ENCODE assay signal across 1 cellular context in the genomic region with DNA sequence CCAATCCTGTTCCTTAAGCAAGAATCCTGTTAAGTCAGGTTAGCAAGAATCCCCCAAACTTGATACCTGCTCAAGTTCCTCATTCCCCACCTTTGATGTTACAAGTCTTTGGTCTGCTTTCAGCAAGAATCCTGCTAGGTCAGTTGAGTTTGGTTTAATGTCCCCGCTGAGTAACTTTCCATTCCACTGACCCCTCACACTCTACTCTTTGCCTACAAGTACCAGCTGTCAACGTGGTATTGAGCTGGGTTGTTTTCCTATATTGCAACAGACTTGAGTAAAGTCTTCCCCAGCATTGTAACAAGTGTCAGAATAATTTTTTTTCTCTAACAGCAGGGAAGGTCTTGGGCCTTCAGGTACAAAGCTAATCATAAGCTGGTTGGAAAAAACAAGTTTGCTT.
A peak's percentile ranks its signal among the peaks of the same experiment; 100 is the strongest.
TF ChIP-seq lines count a peak whose summit lies in the region.

No MANE protein-coding gene starts in this region.

TF ChIP-seq in HepG2, 621 proteins besides CTCF, POLR2A, EP300 and RAD21 (continued from another document and continues in another):
- TF ChIP-seq, protein P1, sequence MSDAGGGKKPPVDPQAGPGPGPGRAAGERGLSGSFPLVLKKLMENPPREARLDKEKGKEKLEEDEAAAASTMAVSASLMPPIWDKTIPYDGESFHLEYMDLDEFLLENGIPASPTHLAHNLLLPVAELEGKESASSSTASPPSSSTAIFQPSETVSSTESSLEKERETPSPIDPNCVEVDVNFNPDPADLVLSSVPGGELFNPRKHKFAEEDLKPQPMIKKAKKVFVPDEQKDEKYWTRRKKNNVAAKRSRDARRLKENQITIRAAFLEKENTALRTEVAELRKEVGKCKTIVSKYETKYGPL (CRISPR knock-in tag; IDR thresholded peaks at IDR 0.05) = no peak
- TF ChIP-seq PLRG1 (conservative IDR thresholded peaks at IDR 0.05) (no peak), SALL2 (CRISPR knock-in tag; IDR thresholded peaks at IDR 0.05) (no peak), FOXA1 (IDR thresholded peaks at IDR 0.05) (no peak), FOXA1 (CRISPR knock-in tag; IDR thresholded peaks at IDR 0.05) (peak; percentile 57; the same call in 1 of the 2 replicates), GATAD2A (CRISPR knock-in tag; IDR thresholded peaks at IDR 0.05) (peak; percentile 73), NFRKB (IDR thresholded peaks at IDR 0.05) (no peak), CEBPB (IDR thresholded peaks at IDR 0.05; ENCODE audit: borderline replicate concordance, low read depth, low read length) (peak; percentile 86), FOXK2 (IDR thresholded peaks at IDR 0.05) (0 out of 2 replicates have a peak, but pooled peaks have one; percentile 25), ZNF619 (CRISPR knock-in tag; IDR thresholded peaks at IDR 0.05) (no peak), NFIC (IDR thresholded peaks at IDR 0.05; ENCODE audit: low read length) (peak; percentile 57; the same call in 1 of the 2 replicates), ZSCAN31 (CRISPR knock-in tag; IDR thresholded peaks at IDR 0.05; ENCODE audit: low read depth) (no peak), ZNF567 (CRISPR knock-in tag; IDR thresholded peaks at IDR 0.05; ENCODE audit: borderline replicate concordance) (no peak), ZNF644 (CRISPR knock-in tag; IDR thresholded peaks at IDR 0.05; ENCODE audit: low read depth) (0 out of 2 replicates have a peak, but pooled peaks have one; percentile 47), PHF5A (CRISPR knock-in tag; IDR thresholded peaks at IDR 0.05; ENCODE audit: low read depth, unreplicated experiment) (no peak), HNF4G (IDR thresholded peaks at IDR 0.05; ENCODE audit: borderline replicate concordance, low read depth, low read length) (peak; percentile 29; the same call in 1 of the 2 replicates), HNF4G (CRISPR knock-in tag; IDR thresholded peaks at IDR 0.05; ENCODE audit: borderline replicate concordance, low read depth) (no peak), HOXA7 (CRISPR knock-in tag; IDR thresholded peaks at IDR 0.05) (no peak), MTA1 (CRISPR knock-in tag; IDR thresholded peaks at IDR 0.05; ENCODE audit: borderline replicate concordance) (no peak), TEAD3 (CRISPR knock-in tag; optimal IDR thresholded peaks at IDR 0.05; ENCODE audit: borderline replicate concordance) (peak; percentile 42), POLR2AphosphoS5 (IDR thresholded peaks at IDR 0.05; ENCODE audit: low read depth, low read length) (no peak), SCMH1 (CRISPR knock-in tag; IDR thresholded peaks at IDR 0.05; ENCODE audit: borderline replicate concordance) (no peak), TCF7 (IDR thresholded peaks at IDR 0.05; ENCODE audit: low read depth) (peak; percentile 30; the same call in 1 of the 2 replicates), FOXP1 (IDR thresholded peaks at IDR 0.05) (no peak), FOXP1 (CRISPR knock-in tag; IDR thresholded peaks at IDR 0.05) (peak; percentile 28; the same call in 1 of the 2 replicates), TGIF2 (CRISPR knock-in tag; IDR thresholded peaks at IDR 0.05) (peak; percentile 85; the same call in 1 of the 2 replicates), BHLHE40 (IDR thresholded peaks at IDR 0.05; ENCODE audit: low read length) (no peak), ZNF12 (CRISPR knock-in tag; IDR thresholded peaks at IDR 0.05) (peak; percentile 29; the same call in 1 of the 2 replicates), TOPORS (CRISPR knock-in tag; IDR thresholded peaks at IDR 0.05) (no peak), PAF1 (CRISPR knock-in tag; IDR thresholded peaks at IDR 0.05) (no peak), NFIB (CRISPR knock-in tag; IDR thresholded peaks at IDR 0.05; ENCODE audit: borderline replicate concordance) (no peak), DPF2 (CRISPR knock-in tag; IDR thresholded peaks at IDR 0.05; ENCODE audit: borderline replicate concordance, low read depth) (0 out of 2 replicates have a peak, but pooled peaks have one; percentile 18), BRCA1 (CRISPR knock-in tag; IDR thresholded peaks at IDR 0.05) (no peak), CREB1 (IDR thresholded peaks at IDR 0.05) (no peak), CREB1 (CRISPR knock-in tag; IDR thresholded peaks at IDR 0.05) (peak; percentile 59)
- TF ChIP-seq, protein P2, sequence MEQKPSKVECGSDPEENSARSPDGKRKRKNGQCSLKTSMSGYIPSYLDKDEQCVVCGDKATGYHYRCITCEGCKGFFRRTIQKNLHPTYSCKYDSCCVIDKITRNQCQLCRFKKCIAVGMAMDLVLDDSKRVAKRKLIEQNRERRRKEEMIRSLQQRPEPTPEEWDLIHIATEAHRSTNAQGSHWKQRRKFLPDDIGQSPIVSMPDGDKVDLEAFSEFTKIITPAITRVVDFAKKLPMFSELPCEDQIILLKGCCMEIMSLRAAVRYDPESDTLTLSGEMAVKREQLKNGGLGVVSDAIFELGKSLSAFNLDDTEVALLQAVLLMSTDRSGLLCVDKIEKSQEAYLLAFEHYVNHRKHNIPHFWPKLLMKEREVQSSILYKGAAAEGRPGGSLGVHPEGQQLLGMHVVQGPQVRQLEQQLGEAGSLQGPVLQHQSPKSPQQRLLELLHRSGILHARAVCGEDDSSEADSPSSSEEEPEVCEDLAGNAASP (CRISPR knock-in tag; IDR thresholded peaks at IDR 0.05; ENCODE audit: borderline replicate concordance) = peak; percentile 49; the same call in 1 of the 2 replicates
- TF ChIP-seq, protein P3, sequence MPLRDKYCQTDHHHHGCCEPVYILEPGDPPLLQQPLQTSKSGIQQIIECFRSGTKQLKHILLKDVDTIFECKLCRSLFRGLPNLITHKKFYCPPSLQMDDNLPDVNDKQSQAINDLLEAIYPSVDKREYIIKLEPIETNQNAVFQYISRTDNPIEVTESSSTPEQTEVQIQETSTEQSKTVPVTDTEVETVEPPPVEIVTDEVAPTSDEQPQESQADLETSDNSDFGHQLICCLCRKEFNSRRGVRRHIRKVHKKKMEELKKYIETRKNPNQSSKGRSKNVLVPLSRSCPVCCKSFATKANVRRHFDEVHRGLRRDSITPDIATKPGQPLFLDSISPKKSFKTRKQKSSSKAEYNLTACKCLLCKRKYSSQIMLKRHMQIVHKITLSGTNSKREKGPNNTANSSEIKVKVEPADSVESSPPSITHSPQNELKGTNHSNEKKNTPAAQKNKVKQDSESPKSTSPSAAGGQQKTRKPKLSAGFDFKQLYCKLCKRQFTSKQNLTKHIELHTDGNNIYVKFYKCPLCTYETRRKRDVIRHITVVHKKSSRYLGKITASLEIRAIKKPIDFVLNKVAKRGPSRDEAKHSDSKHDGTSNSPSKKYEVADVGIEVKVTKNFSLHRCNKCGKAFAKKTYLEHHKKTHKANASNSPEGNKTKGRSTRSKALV (CRISPR knock-in tag; IDR thresholded peaks at IDR 0.05) = no peak
- TF ChIP-seq, protein P4, sequence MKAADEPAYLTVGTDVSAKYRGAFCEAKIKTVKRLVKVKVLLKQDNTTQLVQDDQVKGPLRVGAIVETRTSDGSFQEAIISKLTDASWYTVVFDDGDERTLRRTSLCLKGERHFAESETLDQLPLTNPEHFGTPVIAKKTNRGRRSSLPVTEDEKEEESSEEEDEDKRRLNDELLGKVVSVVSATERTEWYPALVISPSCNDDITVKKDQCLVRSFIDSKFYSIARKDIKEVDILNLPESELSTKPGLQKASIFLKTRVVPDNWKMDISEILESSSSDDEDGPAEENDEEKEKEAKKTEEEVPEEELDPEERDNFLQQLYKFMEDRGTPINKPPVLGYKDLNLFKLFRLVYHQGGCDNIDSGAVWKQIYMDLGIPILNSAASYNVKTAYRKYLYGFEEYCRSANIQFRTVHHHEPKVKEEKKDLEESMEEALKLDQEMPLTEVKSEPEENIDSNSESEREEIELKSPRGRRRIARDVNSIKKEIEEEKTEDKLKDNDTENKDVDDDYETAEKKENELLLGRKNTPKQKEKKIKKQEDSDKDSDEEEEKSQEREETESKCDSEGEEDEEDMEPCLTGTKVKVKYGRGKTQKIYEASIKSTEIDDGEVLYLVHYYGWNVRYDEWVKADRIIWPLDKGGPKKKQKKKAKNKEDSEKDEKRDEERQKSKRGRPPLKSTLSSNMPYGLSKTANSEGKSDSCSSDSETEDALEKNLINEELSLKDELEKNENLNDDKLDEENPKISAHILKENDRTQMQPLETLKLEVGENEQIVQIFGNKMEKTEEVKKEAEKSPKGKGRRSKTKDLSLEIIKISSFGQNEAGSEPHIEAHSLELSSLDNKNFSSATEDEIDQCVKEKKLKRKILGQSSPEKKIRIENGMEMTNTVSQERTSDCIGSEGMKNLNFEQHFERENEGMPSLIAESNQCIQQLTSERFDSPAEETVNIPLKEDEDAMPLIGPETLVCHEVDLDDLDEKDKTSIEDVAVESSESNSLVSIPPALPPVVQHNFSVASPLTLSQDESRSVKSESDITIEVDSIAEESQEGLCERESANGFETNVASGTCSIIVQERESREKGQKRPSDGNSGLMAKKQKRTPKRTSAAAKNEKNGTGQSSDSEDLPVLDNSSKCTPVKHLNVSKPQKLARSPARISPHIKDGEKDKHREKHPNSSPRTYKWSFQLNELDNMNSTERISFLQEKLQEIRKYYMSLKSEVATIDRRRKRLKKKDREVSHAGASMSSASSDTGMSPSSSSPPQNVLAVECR (CRISPR knock-in tag; IDR thresholded peaks at IDR 0.05; ENCODE audit: borderline replicate concordance) = peak; percentile 53; the same call in 1 of the 2 replicates
- TF ChIP-seq, protein P5, sequence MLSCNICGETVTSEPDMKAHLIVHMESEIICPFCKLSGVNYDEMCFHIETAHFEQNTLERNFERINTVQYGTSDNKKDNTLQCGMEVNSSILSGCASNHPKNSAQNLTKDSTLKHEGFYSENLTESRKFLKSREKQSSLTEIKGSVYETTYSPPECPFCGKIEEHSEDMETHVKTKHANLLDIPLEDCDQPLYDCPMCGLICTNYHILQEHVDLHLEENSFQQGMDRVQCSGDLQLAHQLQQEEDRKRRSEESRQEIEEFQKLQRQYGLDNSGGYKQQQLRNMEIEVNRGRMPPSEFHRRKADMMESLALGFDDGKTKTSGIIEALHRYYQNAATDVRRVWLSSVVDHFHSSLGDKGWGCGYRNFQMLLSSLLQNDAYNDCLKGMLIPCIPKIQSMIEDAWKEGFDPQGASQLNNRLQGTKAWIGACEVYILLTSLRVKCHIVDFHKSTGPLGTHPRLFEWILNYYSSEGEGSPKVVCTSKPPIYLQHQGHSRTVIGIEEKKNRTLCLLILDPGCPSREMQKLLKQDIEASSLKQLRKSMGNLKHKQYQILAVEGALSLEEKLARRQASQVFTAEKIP (CRISPR knock-in tag; IDR thresholded peaks at IDR 0.05; ENCODE audit: borderline replicate concordance) = no peak
- TF ChIP-seq, protein P6, sequence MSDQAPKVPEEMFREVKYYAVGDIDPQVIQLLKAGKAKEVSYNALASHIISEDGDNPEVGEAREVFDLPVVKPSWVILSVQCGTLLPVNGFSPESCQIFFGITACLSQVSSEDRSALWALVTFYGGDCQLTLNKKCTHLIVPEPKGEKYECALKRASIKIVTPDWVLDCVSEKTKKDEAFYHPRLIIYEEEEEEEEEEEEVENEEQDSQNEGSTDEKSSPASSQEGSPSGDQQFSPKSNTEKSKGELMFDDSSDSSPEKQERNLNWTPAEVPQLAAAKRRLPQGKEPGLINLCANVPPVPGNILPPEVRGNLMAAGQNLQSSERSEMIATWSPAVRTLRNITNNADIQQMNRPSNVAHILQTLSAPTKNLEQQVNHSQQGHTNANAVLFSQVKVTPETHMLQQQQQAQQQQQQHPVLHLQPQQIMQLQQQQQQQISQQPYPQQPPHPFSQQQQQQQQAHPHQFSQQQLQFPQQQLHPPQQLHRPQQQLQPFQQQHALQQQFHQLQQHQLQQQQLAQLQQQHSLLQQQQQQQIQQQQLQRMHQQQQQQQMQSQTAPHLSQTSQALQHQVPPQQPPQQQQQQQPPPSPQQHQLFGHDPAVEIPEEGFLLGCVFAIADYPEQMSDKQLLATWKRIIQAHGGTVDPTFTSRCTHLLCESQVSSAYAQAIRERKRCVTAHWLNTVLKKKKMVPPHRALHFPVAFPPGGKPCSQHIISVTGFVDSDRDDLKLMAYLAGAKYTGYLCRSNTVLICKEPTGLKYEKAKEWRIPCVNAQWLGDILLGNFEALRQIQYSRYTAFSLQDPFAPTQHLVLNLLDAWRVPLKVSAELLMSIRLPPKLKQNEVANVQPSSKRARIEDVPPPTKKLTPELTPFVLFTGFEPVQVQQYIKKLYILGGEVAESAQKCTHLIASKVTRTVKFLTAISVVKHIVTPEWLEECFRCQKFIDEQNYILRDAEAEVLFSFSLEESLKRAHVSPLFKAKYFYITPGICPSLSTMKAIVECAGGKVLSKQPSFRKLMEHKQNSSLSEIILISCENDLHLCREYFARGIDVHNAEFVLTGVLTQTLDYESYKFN (CRISPR knock-in tag; conservative IDR thresholded peaks at IDR 0.05) = peak; percentile 72
- TF ChIP-seq, protein P7, sequence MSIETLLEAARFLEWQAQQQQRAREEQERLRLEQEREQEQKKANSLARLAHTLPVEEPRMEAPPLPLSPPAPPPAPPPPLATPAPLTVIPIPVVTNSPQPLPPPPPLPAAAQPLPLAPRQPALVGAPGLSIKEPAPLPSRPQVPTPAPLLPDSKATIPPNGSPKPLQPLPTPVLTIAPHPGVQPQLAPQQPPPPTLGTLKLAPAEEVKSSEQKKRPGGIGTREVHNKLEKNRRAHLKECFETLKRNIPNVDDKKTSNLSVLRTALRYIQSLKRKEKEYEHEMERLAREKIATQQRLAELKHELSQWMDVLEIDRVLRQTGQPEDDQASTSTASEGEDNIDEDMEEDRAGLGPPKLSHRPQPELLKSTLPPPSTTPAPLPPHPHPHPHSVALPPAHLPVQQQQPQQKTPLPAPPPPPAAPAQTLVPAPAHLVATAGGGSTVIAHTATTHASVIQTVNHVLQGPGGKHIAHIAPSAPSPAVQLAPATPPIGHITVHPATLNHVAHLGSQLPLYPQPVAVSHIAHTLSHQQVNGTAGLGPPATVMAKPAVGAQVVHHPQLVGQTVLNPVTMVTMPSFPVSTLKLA (IDR thresholded peaks at IDR 0.05) = peak; percentile 45
- TF ChIP-seq, protein P8, sequence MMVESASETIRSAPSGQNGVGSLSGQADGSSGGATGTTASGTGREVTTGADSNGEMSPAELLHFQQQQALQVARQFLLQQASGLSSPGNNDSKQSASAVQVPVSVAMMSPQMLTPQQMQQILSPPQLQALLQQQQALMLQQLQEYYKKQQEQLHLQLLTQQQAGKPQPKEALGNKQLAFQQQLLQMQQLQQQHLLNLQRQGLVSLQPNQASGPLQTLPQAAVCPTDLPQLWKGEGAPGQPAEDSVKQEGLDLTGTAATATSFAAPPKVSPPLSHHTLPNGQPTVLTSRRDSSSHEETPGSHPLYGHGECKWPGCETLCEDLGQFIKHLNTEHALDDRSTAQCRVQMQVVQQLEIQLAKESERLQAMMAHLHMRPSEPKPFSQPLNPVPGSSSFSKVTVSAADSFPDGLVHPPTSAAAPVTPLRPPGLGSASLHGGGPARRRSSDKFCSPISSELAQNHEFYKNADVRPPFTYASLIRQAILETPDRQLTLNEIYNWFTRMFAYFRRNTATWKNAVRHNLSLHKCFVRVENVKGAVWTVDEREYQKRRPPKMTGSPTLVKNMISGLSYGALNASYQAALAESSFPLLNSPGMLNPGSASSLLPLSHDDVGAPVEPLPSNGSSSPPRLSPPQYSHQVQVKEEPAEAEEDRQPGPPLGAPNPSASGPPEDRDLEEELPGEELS (CRISPR knock-in tag; IDR thresholded peaks at IDR 0.05) = 0 out of 2 replicates have a peak, but pooled peaks have one; percentile 28
